In the genomic region with DNA sequence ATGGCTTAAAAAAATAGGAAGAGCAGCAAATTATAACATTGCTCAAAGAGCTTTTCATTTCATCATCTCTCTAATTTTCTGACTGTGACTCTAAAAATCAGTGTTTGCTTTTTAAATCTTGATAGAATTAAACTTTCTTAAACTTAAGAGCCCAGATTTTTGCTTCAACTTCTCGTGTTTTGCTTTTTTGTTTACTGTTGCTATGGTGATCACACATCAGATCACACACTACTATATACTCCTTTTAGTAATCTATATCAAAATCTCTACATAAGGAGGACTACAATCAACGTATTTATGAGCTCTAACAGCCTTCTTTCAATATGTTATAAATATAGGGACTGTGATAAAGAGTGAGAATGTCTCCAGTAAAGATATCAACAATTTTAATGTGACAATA, we compare ENCODE assay signal across 28 cellular contexts.
"Had no signal": no experiment of that assay in that cellular context is flagged by ENCODE, and none has a peak within 500 bp of the region (broad histone marks: within the 10 kb centered on the region; RNA-seq: fewer than 3 reads in every experiment).

No MANE protein-coding gene starts in this region.

- H3K27ac Mint-ChIP-seq: activated naive CD8-positive, alpha-beta T cell; activated T-cell treated with anti-CD3 and anti-CD28 coated beads, Interleukin-2, amount 50 U/mL, for 24 hours; activated T-helper 17 cell treated with anti-CD3 and anti-CD28 coated beads, Interleukin-2, amount 50 U/mL, for 72 hours; mesothelial cell of epicardium; naive thymus-derived CD8-positive, alpha-beta T cell; T-helper 1 cell treated with Interleukin-12 subunit alpha and Interleukin-12 subunit beta and Interleukin-4 antibody, amounts not matched to agents 30 μg/mL and 1 μg/mL, for 36 hours; WTC11 had no signal

- H3K27me3 Mint-ChIP-seq: activated naive CD8-positive, alpha-beta T cell; activated T-cell treated with anti-CD3 and anti-CD28 coated beads, Interleukin-2, amount 50 U/mL, for 24 hours; activated T-helper 17 cell treated with anti-CD3 and anti-CD28 coated beads, Interleukin-2, amount 50 U/mL, for 72 hours; naive thymus-derived CD8-positive, alpha-beta T cell had no signal

- H3K4me3 ChIP-seq: breast epithelium, lower lobe of right lung, ovary, psoas muscle, right atrium auricular region, tibial artery had no signal

- ATAC-seq: activated T-helper 17 cell treated with anti-CD3 and anti-CD28 coated beads, Interleukin-2, amount 50 U/mL, for 72 hours; foreskin keratinocyte; left lobe of liver; lower lobe of right lung; naive thymus-derived CD8-positive, alpha-beta T cell; psoas muscle; stimulated activated naive CD8-positive, alpha-beta T cell treated with anti-CD3 and anti-CD28 coated beads, Interleukin-15, Interleukin-2, amounts not matched to agents 100 U/mL and 50 U/mL, for 24 hours; WTC11 had no signal

- H3K4me1 ChIP-seq: breast epithelium, foreskin keratinocyte, lower lobe of right lung, psoas muscle, right atrium auricular region, tibial artery had no signal

- H3K36me3 ChIP-seq: breast epithelium, lower lobe of right lung, ovary, right atrium auricular region, tibial artery had no signal

- FAIRE-seq: astrocyte, endometrium, kidney had no signal

- H3K27me3 ChIP-seq: breast epithelium, foreskin keratinocyte, ovary, right atrium auricular region, tibial artery had no signal

- H3K9me3 Mint-ChIP-seq: activated T-cell treated with anti-CD3 and anti-CD28 coated beads, Interleukin-2, amount 50 U/mL, for 24 hours; mesothelial cell of epicardium; T-helper 1 cell treated with Interleukin-12 subunit alpha and Interleukin-12 subunit beta and Interleukin-4 antibody, amounts not matched to agents 30 μg/mL and 1 μg/mL, for 36 hours had no signal

- DNase-seq: activated CD8-positive, alpha-beta memory T cell treated with anti-CD3 and anti-CD28 coated beads for 24 hours; activated CD8-positive, alpha-beta memory T cell treated with anti-CD3 and anti-CD28 coated beads, Interleukin-2, amount 50 U/mL, for 4 hours; activated T-cell treated with anti-CD3 and anti-CD28 coated beads, Interleukin-2, amount 50 U/mL, for 24 hours; cerebellar nuclear complex; cortex of kidney; erythroblast; kidney; lower lobe of right lung; naive thymus-derived CD8-positive, alpha-beta T cell; ovary; psoas muscle; stimulated activated CD4-positive, alpha-beta T cell treated with anti-CD3 and anti-CD28 coated beads, Interleukin-12 subunit alpha, Interleukin-12 subunit beta, amount 100 ng/mL, for 4 hours; stimulated activated CD4-positive, alpha-beta T cell treated with anti-CD3 and anti-CD28 coated beads, Interleukin-4, amount 100 ng/mL, for 4 hours; stimulated activated naive CD8-positive, alpha-beta T cell treated with anti-CD3 and anti-CD28 coated beads, Interleukin-15, Interleukin-2, amounts not matched to agents 100 U/mL and 50 U/mL, for 24 hours; substantia nigra; T1000; tibial artery had no signal

- H3K27ac ChIP-seq: breast epithelium, foreskin keratinocyte, lower lobe of right lung, ovary, psoas muscle, right atrium auricular region, tibial artery had no signal

- H3K4me3 Mint-ChIP-seq: activated naive CD8-positive, alpha-beta T cell; activated T-cell treated with anti-CD3 and anti-CD28 coated beads, Interleukin-2, amount 50 U/mL, for 24 hours; activated T-helper 17 cell treated with anti-CD3 and anti-CD28 coated beads, Interleukin-2, amount 50 U/mL, for 72 hours; mesothelial cell of epicardium; naive thymus-derived CD8-positive, alpha-beta T cell; T-helper 1 cell treated with Interleukin-12 subunit alpha and Interleukin-12 subunit beta and Interleukin-4 antibody, amounts not matched to agents 30 μg/mL and 1 μg/mL, for 36 hours; WTC11 had no signal

- H3K4me1 Mint-ChIP-seq: activated T-helper 17 cell treated with anti-CD3 and anti-CD28 coated beads, Interleukin-2, amount 50 U/mL, for 72 hours; mesothelial cell of epicardium; naive thymus-derived CD8-positive, alpha-beta T cell had no signal

- H3K36me3 Mint-ChIP-seq: activated naive CD8-positive, alpha-beta T cell; mesothelial cell of epicardium; naive thymus-derived CD8-positive, alpha-beta T cell; WTC11 had no signal

- H3K9me3 ChIP-seq: breast epithelium, lower lobe of right lung, ovary, psoas muscle, right atrium auricular region, tibial artery had no signal
